ENCODE assay signal across 8 cellular contexts in the genomic region with DNA sequence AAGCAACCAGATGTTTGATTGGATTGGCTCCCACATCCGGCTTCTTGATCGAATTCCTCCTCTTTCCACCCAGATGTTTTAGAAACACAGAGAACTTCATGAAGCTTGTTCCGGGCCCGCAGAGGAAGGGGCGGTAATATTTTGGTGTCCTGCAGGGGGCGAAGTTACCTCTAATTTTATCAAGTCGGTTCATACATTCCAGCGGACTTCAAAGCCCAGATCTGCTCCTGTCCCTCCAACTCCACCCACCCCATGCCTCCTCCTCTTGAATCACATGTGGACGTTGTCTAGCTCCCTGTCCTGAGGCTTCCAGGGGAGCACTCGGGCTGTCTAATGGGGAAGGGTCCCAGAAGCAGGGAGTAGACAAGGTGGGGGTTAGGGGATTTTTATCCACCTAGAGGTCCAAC. TPM values are rescaled to one million over a fixed set of nuclear protein-coding genes. Genes with fewer than 3 reads are reported as not detected.
A peak's percentile ranks its signal among the peaks of the same experiment; 100 is the strongest.
DNase-seq lines count a peak whose midpoint lies in the region; ATAC-seq and TF ChIP-seq lines count a peak whose summit lies in the region.

No MANE protein-coding gene starts in this region.

- peak; percentile 79 for DNase-seq in EH (ENCODE audit: low read depth)
- peak; percentile 75 for DNase-seq in HK-2 (ENCODE audit: unreplicated experiment)
- peak; percentile 52 for DNase-seq in activated T-cell treated with anti-CD3 and anti-CD28 coated beads for 4 hours
- peak; percentile 76 to 79 for DNase-seq in fibroblast of lung (ENCODE audit: low read depth in 2 of 2)
- DNase-seq in thyroid gland, result peak; percentile 86 to 88

- H3K9me2 ChIP-seq in neural cell (ENCODE audit: insufficient read depth, low read length), result no peaks in the 10 kb centered on the region

- H3K4me3 ChIP-seq in OCI-LY3 (ENCODE audit: low read length) (no peak overlapping the region), fibroblast of lung (replicated peaks in 1 of 4; ENCODE audit: control extremely low read depth in 1 of 4, insufficient read depth in 1 of 4, low read depth in 3 of 4, low read length in 4 of 4) (no peak overlapping the region), neural cell (ENCODE audit: low read length) (no peak overlapping the region), thyroid gland (replicated peaks in 1 of 3) (no peak overlapping the region)

- H4K20me1 ChIP-seq in OCI-LY3 (ENCODE audit: insufficient read depth, low read length) (no peaks in the 10 kb centered on the region), fibroblast of lung (ENCODE audit: control insufficient read depth, extremely low read depth, insufficient read depth, low read length) (no peaks in the 10 kb centered on the region), neural cell (ENCODE audit: insufficient read depth) (no peaks in the 10 kb centered on the region)

- TF ChIP-seq POLR2A in thyroid gland (IDR thresholded peaks at IDR 0.05), result no peak

- no peak for ATAC-seq in GM18870 (IDR thresholded peaks at IDR 0.05; ENCODE audit: unreplicated experiment)

- 3 to 5% methylated on average over 10 of the region's 10 CpGs for WGBS in thyroid gland, 2 donors

- H3K9ac ChIP-seq in OCI-LY3 (ENCODE audit: low read length) (no peak overlapping the region), fibroblast of lung (ENCODE audit: insufficient read depth, low read length) (no peak overlapping the region), neural cell (ENCODE audit: low read length) (no peak overlapping the region)

- H3K27ac ChIP-seq in OCI-LY3 (ENCODE audit: low read length) (no peak overlapping the region), fibroblast of lung (ENCODE audit: insufficient read depth, low read length) (no peak overlapping the region), neural cell (ENCODE audit: low read length) (no peak overlapping the region), thyroid gland (no peak overlapping the region)

- peak overlapping the region; percentile 80 for H2AFZ ChIP-seq in OCI-LY3 (ENCODE audit: low read depth, low read length)
- no peak overlapping the region for H2AFZ ChIP-seq in fibroblast of lung (ENCODE audit: low read length)
- H2AFZ ChIP-seq in neural cell (ENCODE audit: low read depth, low read length), result no peak overlapping the region

- H3K27me3 ChIP-seq in OCI-LY3 (ENCODE audit: low read depth, low read length), result no peaks in the 10 kb centered on the region
- H3K27me3 ChIP-seq in fibroblast of lung (ENCODE audit: control insufficient read depth, insufficient read depth, low read length), result peaks cover 34% of the 10 kb centered on the region
- H3K27me3 ChIP-seq in neural cell (ENCODE audit: insufficient read depth, low read depth, low read length), result peaks cover 45% of the 10 kb centered on the region
- peaks cover 4% of the 10 kb centered on the region for H3K27me3 ChIP-seq in thyroid gland

- no peaks in the 10 kb centered on the region for H3K79me2 ChIP-seq in OCI-LY3 (ENCODE audit: low read length)
- no peaks in the 10 kb centered on the region for H3K79me2 ChIP-seq in fibroblast of lung (ENCODE audit: control insufficient read depth, insufficient read depth, low read length)
- H3K79me2 ChIP-seq in neural cell (replicated peaks; ENCODE audit: insufficient read depth, low read length), result no peaks in the 10 kb centered on the region

- H3K9me3 ChIP-seq in OCI-LY3 (ENCODE audit: insufficient read depth, low read length), result no peaks in the 10 kb centered on the region
- no peaks in the 10 kb centered on the region for H3K9me3 ChIP-seq in fibroblast of lung (ENCODE audit: control insufficient read depth, insufficient read depth, low read depth, low read length)
- H3K9me3 ChIP-seq in neural cell (ENCODE audit: low read length), result no peaks in the 10 kb centered on the region
- no peaks in the 10 kb centered on the region for H3K9me3 ChIP-seq in thyroid gland

- TF ChIP-seq CTCF in OCI-LY3 (IDR thresholded peaks at IDR 0.05; ENCODE audit: low read depth, low read length) (peak; percentile 55), fibroblast of lung (conservative IDR thresholded peaks at IDR 0.05 in 1 of 2, IDR thresholded peaks at IDR 0.05 in 1 of 2; ENCODE audit: low read depth in 1 of 2, low read length in 2 of 2) (peak; percentile 49 to 56), neural cell (IDR thresholded peaks at IDR 0.05; ENCODE audit: poor library complexity, severe bottlenecking) (peak; percentile 37), thyroid gland (IDR thresholded peaks at IDR 0.05) (peak; percentile 35 to 75 (median 54))

- H3K36me3 ChIP-seq in OCI-LY3 (replicated peaks; ENCODE audit: low read depth, low read length) (no peaks in the 10 kb centered on the region), fibroblast of lung (ENCODE audit: control insufficient read depth, insufficient read depth, low read length) (no peaks in the 10 kb centered on the region), neural cell (ENCODE audit: insufficient read depth, low read length) (no peaks in the 10 kb centered on the region), thyroid gland (no peaks in the 10 kb centered on the region)

- peak; percentile 17 for TF ChIP-seq RAD21 in neural cell (conservative IDR thresholded peaks at IDR 0.05)

- H3K4me2 ChIP-seq in OCI-LY3 (ENCODE audit: low read length) (peak overlapping the region; percentile 36), fibroblast of lung (ENCODE audit: extremely low read depth, insufficient read depth, low read length) (no peak overlapping the region), neural cell (ENCODE audit: low read length) (no peak overlapping the region)

- intact Hi-C loops in thyroid gland (cut with DNase I), result loop anchor here (5.0 kb wide), 2 partner anchors 279 to 339 kb away; a partner anchor contains a TSS

- TF ChIP-seq EP300 in neural cell (conservative IDR thresholded peaks at IDR 0.05; ENCODE audit: poor library complexity, severe bottlenecking), result no peak

- peaks cover 7% of the 10 kb centered on the region for H3K4me1 ChIP-seq in OCI-LY3 (ENCODE audit: low read length)
- peaks cover 8% of the 10 kb centered on the region for H3K4me1 ChIP-seq in fibroblast of lung (ENCODE audit: control insufficient read depth, extremely low read depth, insufficient read depth, low read length)
- H3K4me1 ChIP-seq in thyroid gland, result peaks cover 7 to 19% of the 10 kb centered on the region in 2 donors

- no peaks in the 10 kb centered on the region for H3F3A ChIP-seq in neural cell (ENCODE audit: insufficient read depth, low read length, poor library complexity, severe bottlenecking)

TF ChIP-seq in neural cell, 6 proteins besides CTCF, POLR2A, EP300 and RAD21:
- no peak for TF ChIP-seq MXI1 (conservative IDR thresholded peaks at IDR 0.05; ENCODE audit: poor library complexity, severe bottlenecking)
TF ChIP-seq in neural cell: peak in this region for 0.

RNA-seq across cellular contexts. Expression of a gene that starts 2.9 kb away (rescaled TPM):
- total RNA-seq in fibroblast of lung (under 0.01 TPM in 2 replicates), thyroid gland (1 to 10 TPM in 3 of 4 donors, under 1 TPM in 1; 0.78 to 3.1 (median 1.9) TPM)
- polyA plus RNA-seq in fibroblast of lung (0.09 and 0.20 TPM in 2 replicates), neural cell (1.8 and 2.4 TPM in 2 replicates)
- 0.09 and 0.17 TPM in 2 replicates for polyA plus RNA-seq in fibroblast of lung (2012)
- polyA minus RNA-seq in fibroblast of lung (ENCODE audit: low replicate concordance) (not detected in 2 replicates), neural cell (3.0 and 3.4 TPM in 2 replicates)
